ENCODE assay signal across 9 cellular contexts in genomic region chr9:36191696-36192095, GRCh38. TPM values are rescaled to one million over a fixed set of nuclear protein-coding genes. Genes with fewer than 3 reads are reported as not detected.
DNase-seq lines count a peak whose midpoint lies in the region; ATAC-seq and TF ChIP-seq lines count a peak whose summit lies in the region.
"Had no signal": no experiment of that assay in that cellular context is flagged by ENCODE, and none has a peak within 500 bp of the region (broad histone marks: within the 10 kb centered on the region; RNA-seq: fewer than 3 reads in every experiment).

No MANE protein-coding gene starts in this region.

- H3K9me3 Mint-ChIP-seq in WTC11 = no peaks in the 10 kb centered on the region
- no peaks in the 10 kb centered on the region for H3K9me3 Mint-ChIP-seq in stimulated activated naive CD8-positive, alpha-beta T cell treated with anti-CD3 and anti-CD28 coated beads, Interleukin-15, amount 100 ng/mL, for 72 hours

- H3K4me1 Mint-ChIP-seq in WTC11 = peaks cover 34% of the 10 kb centered on the region
- H3K4me1 Mint-ChIP-seq in stimulated activated naive CD8-positive, alpha-beta T cell treated with anti-CD3 and anti-CD28 coated beads, Interleukin-15, amount 100 ng/mL, for 72 hours = peaks cover 50% of the 10 kb centered on the region

- TF ChIP-seq CTCF in WTC11 (IDR thresholded peaks at IDR 0.05) = no peak

- ATAC-seq in WTC11 (no peak), HG03439 (IDR thresholded peaks at IDR 0.05; ENCODE audit: unreplicated experiment) (no peak)
- ATAC-seq in stimulated activated naive CD8-positive, alpha-beta T cell treated with anti-CD3 and anti-CD28 coated beads, Interleukin-15, amount 100 ng/mL, for 72 hours = no peak

- H3K27me3 Mint-ChIP-seq in WTC11 (ENCODE audit: low read depth) = peaks cover 18% of the 10 kb centered on the region
- peaks cover 14% of the 10 kb centered on the region for H3K27me3 Mint-ChIP-seq in stimulated activated naive CD8-positive, alpha-beta T cell treated with anti-CD3 and anti-CD28 coated beads, Interleukin-15, amount 100 ng/mL, for 72 hours

- H3K4me3 Mint-ChIP-seq in WTC11 = peak overlapping the region; percentile 97
- H3K4me3 Mint-ChIP-seq in stimulated activated naive CD8-positive, alpha-beta T cell treated with anti-CD3 and anti-CD28 coated beads, Interleukin-15, amount 100 ng/mL, for 72 hours = peak overlapping the region; percentile 87 to 97

- peak overlapping the region; percentile 92 for H3K4me3 ChIP-seq in iPS-11a (ENCODE audit: low read depth, low read length)

- peaks cover 15% of the 10 kb centered on the region for H3K36me3 Mint-ChIP-seq in WTC11

- peak overlapping the region; percentile 89 for H3K27ac Mint-ChIP-seq in WTC11
- H3K27ac Mint-ChIP-seq in stimulated activated naive CD8-positive, alpha-beta T cell treated with anti-CD3 and anti-CD28 coated beads, Interleukin-15, amount 100 ng/mL, for 72 hours = peak overlapping the region; percentile 94 to 97

- CTCF ChIA-PET in WTC11 (lab: Charles Lee) = interaction anchor here (1.0 to 3.9 kb wide), 6 partner anchors 25 to 237 kb away, joined by 3 to 26 read pairs (median 6); no protein-coding TSS in a partner anchor

- POLR2A ChIA-PET in WTC11 (lab: Charles Lee) = interaction anchor here (1.4 to 2.6 kb wide), 2 partner anchors 28 to 88 kb away, joined by 3 to 24 read pairs; no protein-coding TSS in a partner anchor

- DNase-seq in NCI-H82 (lab: John Stamatoyannopoulos, UW) (peak; percentile 26), NCI-H82 treated with DMSO at 0.1 percent for 48 hours (lab: John Stamatoyannopoulos, UW; ENCODE audit: unreplicated experiment) (no peak), WTC11 (ENCODE audit: low spot score) (no peak), NCI-H2171 (lab: John Stamatoyannopoulos, UW) (no peak)
- DNase-seq in stimulated activated naive CD8-positive, alpha-beta T cell treated with anti-CD3 and anti-CD28 coated beads, Interleukin-15, amount 100 ng/mL, for 72 hours = no peak
- no peak for DNase-seq in activated CD4-positive, CD25-positive, alpha-beta regulatory T cell (lab: John Stamatoyannopoulos, UW)
- DNase-seq: SHP77 had no signal

TF ChIP-seq in WTC11, 78 proteins besides CTCF, POLR2A, EP300 and RAD21:
- TF ChIP-seq CDX4 (CRISPR knock-in tag; IDR thresholded peaks at IDR 0.05; ENCODE audit: borderline replicate concordance) (no peak), PRRX2 (CRISPR knock-in tag; IDR thresholded peaks at IDR 0.05) (no peak), FOXK1 (CRISPR knock-in tag; IDR thresholded peaks at IDR 0.05) (no peak), IRF2 (CRISPR knock-in tag; IDR thresholded peaks at IDR 0.05; ENCODE audit: borderline replicate concordance, low read depth) (no peak), SMAD4 (CRISPR knock-in tag; IDR thresholded peaks at IDR 0.05) (no peak), RORB (CRISPR knock-in tag; IDR thresholded peaks at IDR 0.05) (no peak), JAZF1 (CRISPR knock-in tag; IDR thresholded peaks at IDR 0.05) (no peak), ARID4B (CRISPR knock-in tag; IDR thresholded peaks at IDR 0.05; ENCODE audit: borderline replicate concordance) (no peak), IRF1 (CRISPR knock-in tag; IDR thresholded peaks at IDR 0.05) (no peak), ZBTB21 (CRISPR knock-in tag; IDR thresholded peaks at IDR 0.05; ENCODE audit: borderline replicate concordance) (no peak), ZNF121 (CRISPR knock-in tag; IDR thresholded peaks at IDR 0.05) (no peak), ZNF317 (CRISPR knock-in tag; IDR thresholded peaks at IDR 0.05; ENCODE audit: borderline replicate concordance, low read depth) (no peak), NFE2L1 (CRISPR knock-in tag; IDR thresholded peaks at IDR 0.05) (no peak), USF1 (CRISPR knock-in tag; IDR thresholded peaks at IDR 0.05) (no peak), MXD4 (CRISPR knock-in tag; IDR thresholded peaks at IDR 0.05; ENCODE audit: borderline replicate concordance) (no peak), TP53 (CRISPR knock-in tag; IDR thresholded peaks at IDR 0.05) (no peak), NR3C1 (CRISPR knock-in tag; conservative IDR thresholded peaks at IDR 0.05; ENCODE audit: low read depth) (no peak), ATF3 (CRISPR knock-in tag; conservative IDR thresholded peaks at IDR 0.05) (no peak), TEAD4 (CRISPR knock-in tag; IDR thresholded peaks at IDR 0.05) (no peak)
TF ChIP-seq in WTC11: peak in this region for 0.

RNA-seq across cellular contexts. Expression of gene CLTA, which starts 1.0 kb away (rescaled TPM):
- total RNA-seq in WTC11 (2021) = 213 to 220 TPM (median 220 TPM) in 3 replicates

RNA-seq across cellular contexts. Expression of gene CCIN, which starts 22.5 kb away (rescaled TPM):
- 0.16 to 0.48 TPM (median 0.20 TPM) in 3 replicates for total RNA-seq in WTC11 (2021)

RNA-seq across cellular contexts. Expression of gene GLIPR2, which starts 55.2 kb away (rescaled TPM):
- 3.7 to 6.3 TPM (median 5.3 TPM) in 3 replicates for total RNA-seq in WTC11 (2021)
